In genomic region chr9:116350213-116350612, GRCh38 we compare ENCODE assay signal across 20 cellular contexts.
DNase-seq lines count a peak whose midpoint lies in the region; ATAC-seq and TF ChIP-seq lines count a peak whose summit lies in the region.
"Had no signal": no experiment of that assay in that cellular context is flagged by ENCODE, and none has a peak within 500 bp of the region (broad histone marks: within the 10 kb centered on the region; RNA-seq: fewer than 3 reads in every experiment).

No MANE protein-coding gene starts in this region.

- H3K4me1 ChIP-seq in cardiac muscle cell (ENCODE audit: low read depth) (no peaks in the 10 kb centered on the region), neural progenitor cell (peaks cover 1% of the 10 kb centered on the region)

- H3K36me3 ChIP-seq in cardiac muscle cell, result no peaks in the 10 kb centered on the region
- no peaks in the 10 kb centered on the region for H3K36me3 ChIP-seq in neural progenitor cell

- peak; percentile 50 to 64 for DNase-seq in cardiac muscle cell (ENCODE audit: low read depth in 1 of 2, low spot score in 1 of 2)
- no peak for DNase-seq in Right ventricle myocardium superior
- peak; percentile 27 for DNase-seq in choroid plexus epithelial cell (ENCODE audit: low read depth)
- no peak for DNase-seq in neural progenitor cell (ENCODE audit: low spot score)
- DNase-seq in NCI-H1417 (lab: John Stamatoyannopoulos, UW), result no peak
- DNase-seq in T-helper 2 cell treated with Interferon-gamma antibody and Interleukin-4, amounts not matched to agents 5 μg/mL and 100 μg/mL, for 36 hours (ENCODE audit: low spot score), result no peak
- DNase-seq: DMS53, EL, GF-D8, H9, NCI-H1092 treated with DMSO at 0.1 percent for 48 hours, NCI-H146, NCI-H2029, NCI-H2171, NCI-H526 had no signal

- no peak for ATAC-seq in Right ventricle myocardium superior (ENCODE audit: poor library complexity)
- no peak for ATAC-seq in HG02981 (IDR thresholded peaks at IDR 0.05; ENCODE audit: unreplicated experiment)

- no peak overlapping the region for H3K4me2 ChIP-seq in neural progenitor cell

- peaks cover 30% of the 10 kb centered on the region for H3K36me3 Mint-ChIP-seq in neural progenitor cell
- no peaks in the 10 kb centered on the region for H3K36me3 Mint-ChIP-seq in T-helper 2 cell treated with Interferon-gamma antibody and Interleukin-4, amounts not matched to agents 5 μg/mL and 100 μg/mL, for 36 hours (ENCODE audit: low read depth)
- H3K36me3 Mint-ChIP-seq: IgD-negative memory B cell had no signal

- no peak overlapping the region for H2AFZ ChIP-seq in neural progenitor cell (replicated peaks)

- no peaks in the 10 kb centered on the region for H3K4me1 Mint-ChIP-seq in neural progenitor cell
- H3K4me1 Mint-ChIP-seq in T-helper 2 cell treated with Interferon-gamma antibody and Interleukin-4, amounts not matched to agents 5 μg/mL and 100 μg/mL, for 36 hours (ENCODE audit: low read depth), result no peaks in the 10 kb centered on the region
- H3K4me1 Mint-ChIP-seq: IgD-negative memory B cell had no signal

- H3K4me3 ChIP-seq in cardiac muscle cell (no peak overlapping the region), choroid plexus epithelial cell (ENCODE audit: low read depth, low read length) (no peak overlapping the region), neural progenitor cell (no peak overlapping the region)
- H3K4me3 ChIP-seq: SJSA1 had no signal

- peaks cover 2% of the 10 kb centered on the region for H3F3A ChIP-seq in neural progenitor cell (ENCODE audit: low read depth)

- H3K9ac ChIP-seq in neural progenitor cell, result no peak overlapping the region

- H3K27me3 Mint-ChIP-seq in neural progenitor cell (ENCODE audit: insufficient read depth, low read depth), result peaks cover 2% of the 10 kb centered on the region
- H3K27me3 Mint-ChIP-seq in T-helper 2 cell treated with Interferon-gamma antibody and Interleukin-4, amounts not matched to agents 5 μg/mL and 100 μg/mL, for 36 hours (ENCODE audit: low read depth), result no peaks in the 10 kb centered on the region

- peaks cover 8% of the 10 kb centered on the region for H4K20me1 ChIP-seq in neural progenitor cell (ENCODE audit: low read depth)

- H3K27ac Mint-ChIP-seq in neural progenitor cell, result peak overlapping the region; percentile 9
- H3K27ac Mint-ChIP-seq in T-helper 2 cell treated with Interferon-gamma antibody and Interleukin-4, amounts not matched to agents 5 μg/mL and 100 μg/mL, for 36 hours, result no peak overlapping the region
- H3K27ac Mint-ChIP-seq: H9, IgD-negative memory B cell had no signal

- H3K27ac ChIP-seq in cardiac muscle cell (no peak overlapping the region), neural progenitor cell (no peak overlapping the region)
- H3K27ac ChIP-seq: C4-2B, SJSA1 had no signal

- no peaks in the 10 kb centered on the region for H3K27me3 ChIP-seq in cardiac muscle cell
- no peaks in the 10 kb centered on the region for H3K27me3 ChIP-seq in neural progenitor cell
- H3K27me3 ChIP-seq: SJSA1 had no signal

- no peak overlapping the region for H3K4me3 Mint-ChIP-seq in neural progenitor cell
- H3K4me3 Mint-ChIP-seq in T-helper 2 cell treated with Interferon-gamma antibody and Interleukin-4, amounts not matched to agents 5 μg/mL and 100 μg/mL, for 36 hours, result no peak overlapping the region
- H3K4me3 Mint-ChIP-seq: H9, IgD-negative memory B cell had no signal

- intact Hi-C loops in Right ventricle myocardium superior (cut with DNase I), result no loop called here

- H3K9me3 Mint-ChIP-seq in neural progenitor cell, result no peaks in the 10 kb centered on the region
- no peaks in the 10 kb centered on the region for H3K9me3 Mint-ChIP-seq in T-helper 2 cell treated with Interferon-gamma antibody and Interleukin-4, amounts not matched to agents 5 μg/mL and 100 μg/mL, for 36 hours
- H3K9me3 Mint-ChIP-seq: H9 had no signal

- no peaks in the 10 kb centered on the region for H3K79me2 ChIP-seq in neural progenitor cell (ENCODE audit: low read depth)

- TF ChIP-seq CTCF in cardiac muscle cell (IDR thresholded peaks at IDR 0.05; ENCODE audit: low read depth, low read length) (no peak), choroid plexus epithelial cell (conservative IDR thresholded peaks at IDR 0.05; ENCODE audit: low read depth, low read length) (no peak), neural progenitor cell (IDR thresholded peaks at IDR 0.05) (no peak)

- H3K9me3 ChIP-seq in cardiac muscle cell (ENCODE audit: low read depth) (no peaks in the 10 kb centered on the region), neural progenitor cell (ENCODE audit: low read depth) (no peaks in the 10 kb centered on the region)
- H3K9me3 ChIP-seq: SJSA1 had no signal

TF ChIP-seq in PFSK-1, 5 proteins besides CTCF, POLR2A, EP300 and RAD21:
- no peak for TF ChIP-seq FOXP2 (optimal IDR thresholded peaks at IDR 0.05; ENCODE audit: borderline replicate concordance, extremely low read depth, extremely low read length, insufficient read depth)
- peak; percentile 61 to 87; a peak in 3 of 4 replicates for TF ChIP-seq REST (IDR thresholded peaks at IDR 0.05; ENCODE audit: insufficient read depth in 1 of 2, low read depth in 2 of 2, low read length in 2 of 2)
TF ChIP-seq in PFSK-1: peak in this region for 1.

Comparison
In these comparisons a context has a peak if more than half of its experiments do, and no peak if none do; other contexts are left out.
1. DNase-seq: peak in cardiac muscle cell (2 of 2) and choroid plexus epithelial cell (single experiment); none in Right ventricle myocardium superior (single experiment), neural progenitor cell (single experiment), NCI-H1417 (0 of 3) and T-helper 2 cell treated with Interferon-gamma antibody and Interleukin-4, amounts not matched to agents 5 μg/mL and 100 μg/mL, for 36 hours (single experiment).